ENCODE assay signal across 13 cellular contexts in genomic region chr3:50651875-50652529, GRCh38. TPM values are rescaled to one million over a fixed set of nuclear protein-coding genes. Genes with fewer than 3 reads are reported as not detected.
DNase-seq lines count a peak whose midpoint lies in the region; ATAC-seq and TF ChIP-seq lines count a peak whose summit lies in the region.
"Had no signal": no experiment of that assay in that cellular context is flagged by ENCODE, and none has a peak within 500 bp of the region (broad histone marks: within the 10 kb centered on the region; RNA-seq: fewer than 3 reads in every experiment).

No MANE protein-coding gene starts in this region.

- no peak for TF ChIP-seq CTCF in endodermal cell (conservative IDR thresholded peaks at IDR 0.05)

- H3K27me3 Mint-ChIP-seq in activated naive CD4-positive, alpha-beta T cell treated with anti-CD3 and anti-CD28 coated beads, Interleukin-2, amount 50 U/mL, for 24 hours = no peaks in the 10 kb centered on the region
- H3K27me3 Mint-ChIP-seq in endodermal cell (ENCODE audit: insufficient read depth) = peaks cover 4% of the 10 kb centered on the region

- peak overlapping the region; percentile 74 for H3K27ac Mint-ChIP-seq in activated naive CD4-positive, alpha-beta T cell treated with anti-CD3 and anti-CD28 coated beads, Interleukin-2, amount 50 U/mL, for 24 hours
- H3K27ac Mint-ChIP-seq in activated naive CD4-positive, alpha-beta T cell treated with anti-CD3 and anti-CD28 coated beads, Interleukin-2, amount 50 U/mL, for 72 hours = peak overlapping the region in 1 of 2 donors; percentile 36
- H3K27ac Mint-ChIP-seq in endodermal cell = no peak overlapping the region
- peak overlapping the region; percentile 87 for H3K27ac Mint-ChIP-seq in stimulated activated effector memory CD8-positive, alpha-beta T cell treated with anti-CD3 and anti-CD28 coated beads, Interleukin-12 subunit alpha, Interleukin-12 subunit beta, amount 100 ng/mL, for 72 hours

- DNase-seq in activated naive CD4-positive, alpha-beta T cell treated with anti-CD3 and anti-CD28 coated beads, Interleukin-2, amount 50 U/mL, for 72 hours (ENCODE audit: low spot score in 2 of 2) = no peak
- peak; percentile 32 for DNase-seq in NT2/D1 (ENCODE audit: low read depth, low spot score)
- DNase-seq in endodermal cell = peak; percentile 80
- no peak for DNase-seq in stimulated activated effector memory CD8-positive, alpha-beta T cell treated with anti-CD3 and anti-CD28 coated beads, Interleukin-12 subunit alpha, Interleukin-12 subunit beta, amount 100 ng/mL, for 72 hours (ENCODE audit: low spot score in 2 of 2)
- no peak for DNase-seq in cerebellar nuclear complex (lab: John Stamatoyannopoulos, UW)
- no peak for DNase-seq in stimulated activated CD8-positive, alpha-beta memory T cell treated with anti-CD3 and anti-CD28 coated beads, Interleukin-4, amount 100 ng/mL, for 48 hours
- DNase-seq in GM19238 (ENCODE audit: insufficient read length, low spot score) = no peak
- DNase-seq: aorta, cortex of kidney, NCI-H1436 treated with DMSO at 0.1 percent for 48 hours, NCI-H446 had no signal

- peaks cover 29% of the 10 kb centered on the region for H3K4me1 ChIP-seq in NT2/D1 (ENCODE audit: insufficient read depth, insufficient read length)
- H3K4me1 ChIP-seq in endodermal cell (ENCODE audit: control insufficient read depth, insufficient read depth, low read length) = no peaks in the 10 kb centered on the region
- H3K4me1 ChIP-seq: HAP-1 had no signal

- peaks cover 13% of the 10 kb centered on the region for H3K4me1 Mint-ChIP-seq in activated naive CD4-positive, alpha-beta T cell treated with anti-CD3 and anti-CD28 coated beads, Interleukin-2, amount 50 U/mL, for 24 hours
- peaks cover 9% of the 10 kb centered on the region for H3K4me1 Mint-ChIP-seq in endodermal cell
- peaks cover 28% of the 10 kb centered on the region for H3K4me1 Mint-ChIP-seq in stimulated activated effector memory CD8-positive, alpha-beta T cell treated with anti-CD3 and anti-CD28 coated beads, Interleukin-12 subunit alpha, Interleukin-12 subunit beta, amount 100 ng/mL, for 72 hours

- H3K9me3 Mint-ChIP-seq in activated naive CD4-positive, alpha-beta T cell treated with anti-CD3 and anti-CD28 coated beads, Interleukin-2, amount 50 U/mL, for 24 hours = no peaks in the 10 kb centered on the region
- no peaks in the 10 kb centered on the region for H3K9me3 Mint-ChIP-seq in activated naive CD4-positive, alpha-beta T cell treated with anti-CD3 and anti-CD28 coated beads, Interleukin-2, amount 50 U/mL, for 72 hours
- no peaks in the 10 kb centered on the region for H3K9me3 Mint-ChIP-seq in endodermal cell
- H3K9me3 Mint-ChIP-seq in stimulated activated effector memory CD8-positive, alpha-beta T cell treated with anti-CD3 and anti-CD28 coated beads, Interleukin-12 subunit alpha, Interleukin-12 subunit beta, amount 100 ng/mL, for 72 hours = no peaks in the 10 kb centered on the region

- H3K4me3 Mint-ChIP-seq in activated naive CD4-positive, alpha-beta T cell treated with anti-CD3 and anti-CD28 coated beads, Interleukin-2, amount 50 U/mL, for 24 hours = no peak overlapping the region
- no peak overlapping the region for H3K4me3 Mint-ChIP-seq in endodermal cell
- H3K4me3 Mint-ChIP-seq in stimulated activated effector memory CD8-positive, alpha-beta T cell treated with anti-CD3 and anti-CD28 coated beads, Interleukin-12 subunit alpha, Interleukin-12 subunit beta, amount 100 ng/mL, for 72 hours = no peak overlapping the region

- no peak for ATAC-seq in activated naive CD4-positive, alpha-beta T cell treated with anti-CD3 and anti-CD28 coated beads, Interleukin-2, amount 50 U/mL, for 72 hours
- no peak for ATAC-seq in stimulated activated effector memory CD8-positive, alpha-beta T cell treated with anti-CD3 and anti-CD28 coated beads, Interleukin-12 subunit alpha, Interleukin-12 subunit beta, amount 100 ng/mL, for 72 hours

- peak overlapping the region; percentile 70 for H3K27ac ChIP-seq in endodermal cell (ENCODE audit: low read depth, low read length)

- H3K36me3 ChIP-seq in NT2/D1 (ENCODE audit: insufficient read depth, insufficient read length, low read length) (peaks cover 12% of the 10 kb centered on the region), endodermal cell (ENCODE audit: control insufficient read depth, insufficient read depth, low read length) (no peaks in the 10 kb centered on the region)

- H3K4me3 ChIP-seq in NT2/D1 (ENCODE audit: insufficient read length, low read depth) = no peak overlapping the region
- H3K4me3 ChIP-seq in endodermal cell (ENCODE audit: low read length) = no peak overlapping the region
- H3K4me3 ChIP-seq: HAP-1 had no signal

- H3K9ac ChIP-seq in NT2/D1 (ENCODE audit: insufficient read length, low read depth) (peak overlapping the region; percentile 24), endodermal cell (ENCODE audit: extremely low read depth, low read length, poor library complexity, severe bottlenecking) (no peak overlapping the region)

- 67 to 68% methylated on average over 6 to 7 of the region's 7 CpGs for WGBS in endodermal cell (ENCODE audit: insufficient coverage in 1 of 2, insufficient read length in 1 of 2), 2 experiments

- H3K9me3 ChIP-seq in NT2/D1 (ENCODE audit: insufficient read depth, low read length) (no peaks in the 10 kb centered on the region), endodermal cell (ENCODE audit: control insufficient read depth, low read length) (no peaks in the 10 kb centered on the region)
- H3K9me3 ChIP-seq: HAP-1 had no signal

- H3K36me3 Mint-ChIP-seq in activated naive CD4-positive, alpha-beta T cell treated with anti-CD3 and anti-CD28 coated beads, Interleukin-2, amount 50 U/mL, for 24 hours = no peaks in the 10 kb centered on the region
- peaks cover 0 to 4% of the 10 kb centered on the region in 2 donors for H3K36me3 Mint-ChIP-seq in activated naive CD4-positive, alpha-beta T cell treated with anti-CD3 and anti-CD28 coated beads, Interleukin-2, amount 50 U/mL, for 72 hours
- no peaks in the 10 kb centered on the region for H3K36me3 Mint-ChIP-seq in endodermal cell (ENCODE audit: low read depth)
- peaks cover 60% of the 10 kb centered on the region for H3K36me3 Mint-ChIP-seq in stimulated activated effector memory CD8-positive, alpha-beta T cell treated with anti-CD3 and anti-CD28 coated beads, Interleukin-12 subunit alpha, Interleukin-12 subunit beta, amount 100 ng/mL, for 72 hours

- H3K27me3 ChIP-seq in NT2/D1 (ENCODE audit: insufficient read depth, insufficient read length) (no peaks in the 10 kb centered on the region), endodermal cell (ENCODE audit: control insufficient read depth, insufficient read depth, low read length, poor library complexity, severe bottlenecking) (no peaks in the 10 kb centered on the region)

RNA-seq across cellular contexts. Expression of gene DOCK3, which starts 22.7 kb away (rescaled TPM):
- 1 to 10 TPM; 4.1 to 4.8 TPM for total RNA-seq in activated naive CD4-positive, alpha-beta T cell treated with anti-CD3 and anti-CD28 coated beads, Interleukin-2, amount 50 U/mL, for 72 hours
- total RNA-seq in endodermal cell = 1 to 10 TPM; 7.7 to 8.5 TPM
- polyA plus RNA-seq in endodermal cell (2013, experiment 1 of 2) = 4.2 TPM
- polyA plus RNA-seq in endodermal cell (2013, experiment 2 of 2) = 3.9 TPM

RNA-seq across cellular contexts. Expression of gene MAPKAPK3, which starts 35.1 kb away (rescaled TPM):
- total RNA-seq in activated naive CD4-positive, alpha-beta T cell treated with anti-CD3 and anti-CD28 coated beads, Interleukin-2, amount 50 U/mL, for 72 hours = 100 to 1,000 TPM in 1 of 2 donors, 10 to 100 TPM in 1; 94.3 to 153 TPM
- 10 to 100 TPM; 37.2 to 39.7 TPM for total RNA-seq in endodermal cell
- 29.9 TPM for polyA plus RNA-seq in endodermal cell (2013, experiment 1 of 2)
- polyA plus RNA-seq in endodermal cell (2013, experiment 2 of 2) = 26.1 TPM

RNA-seq across cellular contexts. Expression of gene CISH, which starts 40.4 kb away (rescaled TPM):
- 100 to 1,000 TPM; 222 to 258 TPM for total RNA-seq in activated naive CD4-positive, alpha-beta T cell treated with anti-CD3 and anti-CD28 coated beads, Interleukin-2, amount 50 U/mL, for 72 hours
- total RNA-seq in endodermal cell = 1 to 10 TPM; 1.2 to 2.0 TPM
- 3.6 TPM for polyA plus RNA-seq in endodermal cell (2013, experiment 1 of 2)
- polyA plus RNA-seq in endodermal cell (2013, experiment 2 of 2) = 3.7 TPM

Comparison
In these comparisons a context has a peak if more than half of its experiments do, and no peak if none do; other contexts are left out.
1. DNase-seq: peak in NT2/D1 (single experiment) and endodermal cell (single experiment); none in activated naive CD4-positive, alpha-beta T cell treated with anti-CD3 and anti-CD28 coated beads, Interleukin-2, amount 50 U/mL, for 72 hours (0 of 2), stimulated activated effector memory CD8-positive, alpha-beta T cell treated with anti-CD3 and anti-CD28 coated beads, Interleukin-12 subunit alpha, Interleukin-12 subunit beta, amount 100 ng/mL, for 72 hours (0 of 2), cerebellar nuclear complex (0 of 2), stimulated activated CD8-positive, alpha-beta memory T cell treated with anti-CD3 and anti-CD28 coated beads, Interleukin-4, amount 100 ng/mL, for 48 hours (single experiment) and GM19238 (single experiment).
2. RNA of gene CISH, which starts 40.4 kb away (total RNA-seq): 222 to 258 TPM in activated naive CD4-positive, alpha-beta T cell treated with anti-CD3 and anti-CD28 coated beads, Interleukin-2, amount 50 U/mL, for 72 hours; 1.2 to 2.0 TPM in endodermal cell; every median in the first group is over 10 times any median in the second.